1 cellular context compared by ENCODE assay signal in genomic region chr9:128553695-128554094, GRCh38.
TF ChIP-seq lines count a peak whose summit lies in the region.

No MANE protein-coding gene starts in this region.

TF ChIP-seq in HepG2, 621 proteins besides CTCF, POLR2A, EP300 and RAD21 (continued from another document):
- TF ChIP-seq HMGXB3 (CRISPR knock-in tag; IDR thresholded peaks at IDR 0.05; ENCODE audit: borderline replicate concordance) (no peak), ZBTB21 (CRISPR knock-in tag; IDR thresholded peaks at IDR 0.05) (no peak), TFDP2 (CRISPR knock-in tag; IDR thresholded peaks at IDR 0.05) (no peak), JUN (CRISPR knock-in tag; IDR thresholded peaks at IDR 0.05) (no peak), YEATS2 (CRISPR knock-in tag; IDR thresholded peaks at IDR 0.05; ENCODE audit: borderline replicate concordance) (no peak), ZFP37 (CRISPR knock-in tag; IDR thresholded peaks at IDR 0.05; ENCODE audit: borderline replicate concordance) (no peak), ZNF451 (CRISPR knock-in tag; IDR thresholded peaks at IDR 0.05) (no peak), TBP (CRISPR knock-in tag; IDR thresholded peaks at IDR 0.05) (no peak), ZNF800 (CRISPR knock-in tag; IDR thresholded peaks at IDR 0.05) (no peak), HDAC6 (IDR thresholded peaks at IDR 0.05; ENCODE audit: low read depth, low read length) (no peak), ZFYVE20 (CRISPR knock-in tag; IDR thresholded peaks at IDR 0.05; ENCODE audit: borderline replicate concordance, low read depth) (no peak), ZNF224 (CRISPR knock-in tag; IDR thresholded peaks at IDR 0.05) (no peak), ZFP1 (CRISPR knock-in tag; IDR thresholded peaks at IDR 0.05) (no peak), ARNTL (CRISPR knock-in tag; IDR thresholded peaks at IDR 0.05) (no peak), MLX (CRISPR knock-in tag; IDR thresholded peaks at IDR 0.05) (no peak), THYN1 (CRISPR knock-in tag; IDR thresholded peaks at IDR 0.05; ENCODE audit: borderline replicate concordance, low read depth) (no peak), JUND (CRISPR knock-in tag; IDR thresholded peaks at IDR 0.05) (no peak)
